ENCODE assay signal across 1 cellular context in genomic region chr11:88552377-88553029, GRCh38.
TF ChIP-seq lines count a peak whose summit lies in the region.

No MANE protein-coding gene starts in this region.

TF ChIP-seq in IMR-90, 13 proteins besides CTCF, POLR2A, EP300 and RAD21 (continued from another document):
- TF ChIP-seq MAFK (IDR thresholded peaks at IDR 0.05; ENCODE audit: low read depth, low read length) (no peak), RFX5 (IDR thresholded peaks at IDR 0.05; ENCODE audit: low read depth, low read length) (no peak), NFE2L2 (IDR thresholded peaks at IDR 0.05; ENCODE audit: low read depth, low read length) (no peak), RCOR1 (IDR thresholded peaks at IDR 0.05; ENCODE audit: insufficient replicate concordance, low read length) (no peak)
